ENCODE assay signal across 1 cellular context in genomic region chr3:86954226-86954625, GRCh38.
TF ChIP-seq lines count a peak whose summit lies in the region.

No MANE protein-coding gene starts in this region.

TF ChIP-seq in GM23338, 12 proteins besides CTCF, POLR2A, EP300 and RAD21 (continued from another document):
- no peak for TF ChIP-seq ZNF462 (CRISPR knock-in tag; IDR thresholded peaks at IDR 0.05)
- no peak for TF ChIP-seq EZH2 (IDR thresholded peaks at IDR 0.05; ENCODE audit: low read depth, unreplicated experiment)
- no peak for TF ChIP-seq ZNF114 (CRISPR knock-in tag; IDR thresholded peaks at IDR 0.05)
